Comparison of ENCODE assay signal across 8 cellular contexts in genomic region chr10:15427836-15428414, GRCh38. TPM values are rescaled to one million over a fixed set of nuclear protein-coding genes. Genes with fewer than 3 reads are reported as not detected.
DNase-seq lines count a peak whose midpoint lies in the region; ATAC-seq, FAIRE-seq and TF ChIP-seq lines count a peak whose summit lies in the region.

No MANE protein-coding gene starts in this region.

- H3K79me2 ChIP-seq in neural progenitor cell (ENCODE audit: low read depth): no peaks in the 10 kb centered on the region

- H4K20me1 ChIP-seq in neural progenitor cell (ENCODE audit: low read depth): no peaks in the 10 kb centered on the region

- H3K4me1 ChIP-seq in neural progenitor cell: no peaks in the 10 kb centered on the region

- no peak overlapping the region for H3K9ac ChIP-seq in neural progenitor cell

- peaks cover 6% of the 10 kb centered on the region for H3K4me1 Mint-ChIP-seq in neural progenitor cell

- no peak overlapping the region for H3K4me3 ChIP-seq in coronary artery
- no peak overlapping the region for H3K4me3 ChIP-seq in neural progenitor cell

- H3K27me3 ChIP-seq in neural progenitor cell: peaks cover 6% of the 10 kb centered on the region

- H3K36me3 Mint-ChIP-seq in neural progenitor cell: no peaks in the 10 kb centered on the region

- H3K9me3 Mint-ChIP-seq in neural progenitor cell: no peaks in the 10 kb centered on the region

- H3K9me3 ChIP-seq in neural progenitor cell (ENCODE audit: low read depth): no peaks in the 10 kb centered on the region

- no peak overlapping the region for H3K27ac ChIP-seq in coronary artery
- no peak overlapping the region for H3K27ac ChIP-seq in neural progenitor cell

- no peak overlapping the region for H2AFZ ChIP-seq in neural progenitor cell (replicated peaks)

- TF ChIP-seq CTCF in coronary artery (IDR thresholded peaks at IDR 0.05) (peak; percentile 32), neural progenitor cell (IDR thresholded peaks at IDR 0.05) (peak; percentile 80)

- no peak for FAIRE-seq in GM12892 (lab: Jason Lieb, UNC)

- DNase-seq in DMS79 treated with DMSO at 0.1 percent for 48 hours (lab: John Stamatoyannopoulos, UW) (peak; percentile 9), DMS79 (lab: John Stamatoyannopoulos, UW) (no peak), NCI-H2227 (lab: John Stamatoyannopoulos, UW; ENCODE audit: unreplicated experiment) (peak; percentile 35), coronary artery (ENCODE audit: low spot score) (no peak), neural progenitor cell (ENCODE audit: low spot score) (peak; percentile 62), GM12892 (ENCODE audit: insufficient read length) (no peak)
- DNase-seq in activated CD4-positive, alpha-beta T cell treated with anti-CD3 and anti-CD28 coated beads, Interleukin-2, amount 50 U/mL, for 4 hours: no peak

- H3K27ac Mint-ChIP-seq in neural progenitor cell: no peak overlapping the region

- H3K36me3 ChIP-seq in neural progenitor cell: no peaks in the 10 kb centered on the region

- peaks cover 4% of the 10 kb centered on the region for H3K27me3 Mint-ChIP-seq in neural progenitor cell (ENCODE audit: insufficient read depth, low read depth)

- no peak overlapping the region for H3K4me2 ChIP-seq in neural progenitor cell

- no peaks in the 10 kb centered on the region for H3F3A ChIP-seq in neural progenitor cell (ENCODE audit: low read depth)

- no peak for TF ChIP-seq POLR2A in GM12892 (IDR thresholded peaks at IDR 0.05; ENCODE audit: low read depth, low read length)

- ATAC-seq in HG03135 (IDR thresholded peaks at IDR 0.05; ENCODE audit: unreplicated experiment): no peak

- H3K4me3 Mint-ChIP-seq in neural progenitor cell: no peak overlapping the region

RNA-seq across cellular contexts. Expression of gene FAM171A1, which starts 56.8 kb away (rescaled TPM):
- total RNA-seq in neural progenitor cell (ENCODE audit: low replicate concordance): 28.2 and 32.2 TPM in 2 replicates
- 0.98 TPM for polyA plus RNA-seq in GM12892 (2012; ENCODE audit: missing spikeins)

Comparison
In these comparisons a context has a peak if more than half of its experiments do, and no peak if none do; other contexts are left out.
1. DNase-seq: peak in DMS79 treated with DMSO at 0.1 percent for 48 hours (single experiment), NCI-H2227 (single experiment) and neural progenitor cell (single experiment); none in DMS79 (single experiment), coronary artery (single experiment), activated CD4-positive, alpha-beta T cell treated with anti-CD3 and anti-CD28 coated beads, Interleukin-2, amount 50 U/mL, for 4 hours (0 of 2) and GM12892 (single experiment).